In the genomic region with DNA sequence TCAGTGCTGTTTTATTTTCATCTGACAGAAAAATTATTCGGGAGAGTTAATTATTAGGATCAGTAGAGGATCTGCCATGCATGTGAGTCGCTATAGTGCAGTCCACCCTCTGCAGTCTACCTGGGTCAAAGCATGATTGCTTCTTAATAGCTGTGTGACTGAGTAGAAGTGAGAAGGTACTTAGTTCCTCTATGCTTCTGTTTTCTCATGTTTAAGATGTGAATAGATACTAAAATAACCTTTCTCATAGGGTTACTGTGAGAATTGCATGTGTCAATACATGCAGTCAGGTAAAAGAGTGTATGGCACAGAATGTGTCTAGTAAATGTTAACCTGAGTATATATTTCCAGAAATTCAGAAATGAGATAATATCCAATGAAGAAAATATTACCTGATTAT, we compare ENCODE assay signal across 21 cellular contexts.
"Had no signal": no experiment of that assay in that cellular context is flagged by ENCODE, and none has a peak within 500 bp of the region (broad histone marks: within the 10 kb centered on the region; RNA-seq: fewer than 3 reads in every experiment).

No MANE protein-coding gene starts in this region.

- H3K36me3 ChIP-seq: colonic mucosa, esophagus squamous epithelium, gastroesophageal sphincter, spleen, tibial nerve had no signal

- H3K9me3 ChIP-seq: colonic mucosa, esophagus squamous epithelium, gastroesophageal sphincter, spleen, testis had no signal

- H3K4me3 ChIP-seq: colonic mucosa, esophagus squamous epithelium, gastroesophageal sphincter, spleen, testis, tibial nerve had no signal

- DNase-seq: colonic mucosa; dermis blood vessel endothelial cell; esophagus squamous epithelium; foreskin fibroblast; immature natural killer cell; kidney; left colon; left ventricle myocardium superior; naive thymus-derived CD4-positive, alpha-beta T cell; nephron progenitor cell; posterior cingulate gyrus; spleen; stimulated activated CD4-positive, alpha-beta T cell treated with anti-CD3 and anti-CD28 coated beads, Interleukin-15, amount 100 ng/mL, for 24 hours; stimulated activated CD4-positive, alpha-beta T cell treated with anti-CD3 and anti-CD28 coated beads, Interleukin-1b, Interleukin-23, amount 100 ng/mL, for 48 hours; stimulated activated CD4-positive, alpha-beta T cell treated with anti-CD3 and anti-CD28 coated beads, Interleukin-4, amount 100 ng/mL, for 24 hours; stimulated activated naive B cell treated with anti-CD40 and anti-IgM and Interleukin-4, amounts not matched to agents 10 μg/mL and 1 μg/mL and 100 μg/mL, for 72 hours; stimulated activated naive CD8-positive, alpha-beta T cell treated with anti-CD3 and anti-CD28 coated beads, Interleukin-15, amount 100 ng/mL, for 72 hours; testis had no signal

- H3K4me1 ChIP-seq: colonic mucosa, esophagus squamous epithelium, gastroesophageal sphincter, spleen, testis, tibial nerve had no signal

- ATAC-seq: gastroesophageal sphincter; left ventricle myocardium superior; naive thymus-derived CD4-positive, alpha-beta T cell; sciatic nerve; stimulated activated naive B cell treated with anti-CD40 and anti-IgM and Interleukin-4, amounts not matched to agents 10 μg/mL and 1 μg/mL and 100 μg/mL, for 72 hours; stimulated activated naive CD8-positive, alpha-beta T cell treated with anti-CD3 and anti-CD28 coated beads, Interleukin-15, amount 100 ng/mL, for 72 hours had no signal

- H3K27ac ChIP-seq: colonic mucosa, esophagus squamous epithelium, gastroesophageal sphincter, spleen, testis, tibial nerve had no signal

- H3K27me3 ChIP-seq: colonic mucosa, esophagus squamous epithelium, gastroesophageal sphincter, spleen, testis, tibial nerve had no signal
